Comparison of ENCODE assay signal across 13 cellular contexts in the genomic region with DNA sequence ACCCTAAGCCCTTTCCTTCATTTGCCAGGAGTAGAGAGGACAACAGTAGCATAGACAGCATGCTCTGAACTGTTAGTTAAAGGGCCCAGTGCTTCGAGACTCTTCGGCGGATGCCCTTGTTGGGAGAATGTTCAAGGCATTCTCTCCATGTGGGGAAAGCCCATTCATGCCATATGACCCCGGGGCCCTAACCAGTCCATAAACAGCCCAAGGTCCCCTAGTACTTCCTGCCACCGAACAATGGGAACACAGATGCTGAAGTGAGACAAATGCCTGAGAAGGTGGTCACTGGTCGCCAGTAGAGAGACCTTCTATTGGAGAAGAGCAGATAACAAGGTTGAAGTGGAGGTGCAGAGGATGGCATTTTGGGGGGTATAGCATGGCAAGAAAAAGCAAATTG.
"Had no signal": no experiment of that assay in that cellular context is flagged by ENCODE, and none has a peak within 500 bp of the region (broad histone marks: within the 10 kb centered on the region; RNA-seq: fewer than 3 reads in every experiment).

No MANE protein-coding gene starts in this region.

- H3K4me3 ChIP-seq: cardiac muscle cell, lung, psoas muscle, right lobe of liver, upper lobe of right lung had no signal

- H3K27me3 ChIP-seq: right lobe of liver, upper lobe of right lung had no signal

- H3K36me3 ChIP-seq: cardiac muscle cell had no signal

- H3K27ac Mint-ChIP-seq: activated CD4-positive, alpha-beta T cell treated with anti-CD3 and anti-CD28 coated beads, Interleukin-2, amount 10 ng/mL, durations not matched to agents 7 days and 5 days had no signal

- H3K4me3 Mint-ChIP-seq: activated CD4-positive, alpha-beta T cell treated with anti-CD3 and anti-CD28 coated beads, Interleukin-2, amount 10 ng/mL, durations not matched to agents 7 days and 5 days; nephron had no signal

- H3K27ac ChIP-seq: cardiac muscle cell, psoas muscle, right lobe of liver, upper lobe of right lung had no signal

- H3K4me1 ChIP-seq: psoas muscle had no signal

- ATAC-seq: psoas muscle, right lobe of liver, upper lobe of right lung had no signal

- H3K9me3 ChIP-seq: psoas muscle, right lobe of liver, upper lobe of right lung had no signal

- H3K27me3 Mint-ChIP-seq: activated CD4-positive, alpha-beta T cell treated with anti-CD3 and anti-CD28 coated beads, Interleukin-2, amount 10 ng/mL, durations not matched to agents 7 days and 5 days had no signal

- H3K9me3 Mint-ChIP-seq: activated CD4-positive, alpha-beta T cell treated with anti-CD3 and anti-CD28 coated beads, Interleukin-2, amount 10 ng/mL, durations not matched to agents 7 days and 5 days; nephron had no signal

- DNase-seq: activated CD4-positive, alpha-beta T cell treated with anti-CD3 and anti-CD28 coated beads, Interleukin-2, amount 10 ng/mL, durations not matched to agents 7 days and 5 days; activated effector memory CD4-positive, alpha-beta T cell treated with anti-CD3 and anti-CD28 coated beads, Interleukin-2, amount 50 U/mL, for 16 hours; activated T-cell treated with anti-CD3 and anti-CD28 coated beads, Interleukin-2, amount 50 U/mL, for 1 hour; effector CD4-positive, alpha-beta T cell; hypothalamus; psoas muscle; right lobe of liver; stimulated activated CD4-positive, alpha-beta T cell treated with anti-CD3 and anti-CD28 coated beads, Interleukin-1b, Interleukin-23, amount 100 ng/mL, for 48 hours; stimulated activated naive CD4-positive, alpha-beta T cell; upper lobe of right lung had no signal
